ENCODE assay signal across 8 cellular contexts in the genomic region with DNA sequence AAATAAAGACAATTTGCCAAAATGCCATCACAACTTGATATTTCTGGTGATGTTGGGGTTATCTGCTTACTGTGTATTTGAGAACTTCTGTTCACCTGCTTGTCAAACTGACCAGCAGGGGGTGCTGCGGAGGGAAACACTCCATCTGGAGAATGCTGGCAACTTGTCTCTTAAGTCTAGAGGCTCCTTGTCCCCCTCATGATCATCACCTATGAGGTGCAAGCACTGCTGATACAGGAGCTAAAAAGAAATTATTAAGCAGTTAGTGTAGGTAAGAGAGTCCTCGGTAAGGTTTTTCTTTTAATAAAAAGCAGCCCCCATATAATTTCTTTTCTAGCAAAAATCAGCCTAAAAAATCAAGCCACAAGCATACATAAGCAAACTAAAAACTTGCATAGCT. TPM values are rescaled to one million over a fixed set of nuclear protein-coding genes. Genes with fewer than 3 reads are reported as not detected.
DNase-seq lines count a peak whose midpoint lies in the region; ATAC-seq lines count a peak whose summit lies in the region.

No MANE protein-coding gene starts in this region.

- intact Hi-C loops in Right ventricle myocardium inferior (cut with DNase I), result no loop called here
- intact Hi-C loops in cardiac septum (cut with DNase I), result no loop called here

- ATAC-seq in Right ventricle myocardium inferior (no peak), HG03280 (IDR thresholded peaks at IDR 0.05; ENCODE audit: unreplicated experiment) (peak; percentile 72)

- DNase-seq in Right ventricle myocardium inferior (ENCODE audit: missing footprints) (peak; percentile 78), cardiac septum (ENCODE audit: low spot score) (no peak), T-helper 1 cell (peak; percentile 59 to 79 (median 69)), amniotic stem cell (lab: John Stamatoyannopoulos, UW) (peak; percentile 38), inferior parietal cortex (ENCODE audit: extremely low spot score) (peak; percentile 76), NCI-H2171 treated with DMSO at 0.1 percent for 48 hours (lab: John Stamatoyannopoulos, UW) (no peak)
- peak; percentile 53 to 78 for DNase-seq in stimulated activated CD4-positive, alpha-beta T cell treated with anti-CD3 and anti-CD28 coated beads, Interleukin-1b, Interleukin-23, amount 100 ng/mL, for 1 hour (ENCODE audit: low read depth in 2 of 2)

RNA-seq across cellular contexts. Expression of gene GLYATL1B, which starts 32.7 kb away (rescaled TPM):
- total RNA-seq in Right ventricle myocardium inferior (not detected), cardiac septum (not detected)

RNA-seq across cellular contexts. Expression of gene FAM111B, which starts 53.6 kb away (rescaled TPM):
- total RNA-seq in Right ventricle myocardium inferior (1.1 TPM), cardiac septum (not detected)

Comparison
In these comparisons a context has a peak if more than half of its experiments do, and no peak if none do; other contexts are left out.
1. DNase-seq: peak in Right ventricle myocardium inferior (single experiment), T-helper 1 cell (5 of 5), amniotic stem cell (single experiment), inferior parietal cortex (single experiment) and stimulated activated CD4-positive, alpha-beta T cell treated with anti-CD3 and anti-CD28 coated beads, Interleukin-1b, Interleukin-23, amount 100 ng/mL, for 1 hour (2 of 2); none in cardiac septum (single experiment) and NCI-H2171 treated with DMSO at 0.1 percent for 48 hours (single experiment).